ENCODE assay signal across 11 cellular contexts in the genomic region with DNA sequence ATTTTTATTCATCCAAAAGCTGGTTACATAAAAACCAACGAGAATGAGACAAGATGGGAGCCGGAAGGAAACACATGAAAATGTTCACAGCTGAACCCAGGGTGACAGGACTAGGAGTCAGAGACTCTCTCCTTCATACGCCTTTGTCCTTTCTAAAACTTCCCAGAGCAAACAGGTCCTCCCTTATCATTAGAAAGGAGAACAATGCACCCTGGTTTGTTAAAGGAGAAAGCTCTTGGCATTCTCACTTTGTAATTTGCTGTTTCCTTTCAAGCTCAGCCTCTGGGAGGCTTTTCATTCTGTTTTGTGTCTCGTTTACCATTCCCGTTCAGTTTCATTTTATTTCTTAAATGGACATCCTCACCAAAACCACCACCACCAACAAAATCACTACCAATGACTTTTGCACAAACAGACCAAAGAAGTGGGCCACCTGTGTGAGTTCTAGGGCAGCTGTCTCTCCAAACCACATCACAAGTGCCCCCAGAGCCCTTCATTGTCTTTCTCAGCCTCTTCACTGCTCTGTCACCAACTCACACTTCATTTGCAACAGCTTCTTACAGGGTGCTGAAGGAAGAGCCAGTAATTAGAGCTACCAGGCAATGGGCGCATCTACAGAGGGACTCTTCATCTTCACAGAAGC.
DNase-seq lines count a peak whose midpoint lies in the region; ATAC-seq and TF ChIP-seq lines count a peak whose summit lies in the region.
"Had no signal": no experiment of that assay in that cellular context is flagged by ENCODE, and none has a peak within 500 bp of the region (broad histone marks: within the 10 kb centered on the region; RNA-seq: fewer than 3 reads in every experiment).

No MANE protein-coding gene starts in this region.

- no peaks in the 10 kb centered on the region for H4K20me1 ChIP-seq in osteoblast (ENCODE audit: insufficient read depth, low read length)

- no peak for ATAC-seq in omental fat pad (ENCODE audit: low FRiP score)
- ATAC-seq: SK-N-SH treated with all-trans-retinoic acid at 6 μM for 48 hours had no signal

- no peak overlapping the region for H3K4me3 Mint-ChIP-seq in Calu3 (ENCODE audit: low read depth, unreplicated experiment)

- no peaks in the 10 kb centered on the region for H3K9me3 Mint-ChIP-seq in Calu3 (ENCODE audit: low read depth, unreplicated experiment)

- peak overlapping the region; percentile 27 for H2AFZ ChIP-seq in osteoblast (ENCODE audit: low read length)

- peak overlapping the region; percentile 75 for H3K4me3 ChIP-seq in Jurkat, Clone E6-1 (ENCODE audit: low read length)
- H3K4me3 ChIP-seq in osteoblast (ENCODE audit: insufficient read depth, low read length), result peak overlapping the region; percentile 46

- H3K4me1 Mint-ChIP-seq in Calu3 (ENCODE audit: low read depth, unreplicated experiment), result peaks cover 51% of the 10 kb centered on the region

- no peaks in the 10 kb centered on the region for H3K36me3 Mint-ChIP-seq in Calu3 (ENCODE audit: insufficient read depth, unreplicated experiment)

- TF ChIP-seq CTCF in Calu3 (IDR thresholded peaks at IDR 0.05; ENCODE audit: unreplicated experiment), result no peak
- TF ChIP-seq CTCF in osteoblast (IDR thresholded peaks at IDR 0.05; ENCODE audit: extremely low read depth, low read depth, low read length), result no peak
- TF ChIP-seq CTCF in omental fat pad (IDR thresholded peaks at IDR 0.05), result no peak

- H3K27ac Mint-ChIP-seq in Calu3 (ENCODE audit: unreplicated experiment), result peak overlapping the region; percentile 25

- peaks cover 6% of the 10 kb centered on the region for H3K79me2 ChIP-seq in osteoblast (ENCODE audit: insufficient read depth, low read length)

- peak overlapping the region; percentile 64 for H3K4me2 ChIP-seq in osteoblast (ENCODE audit: insufficient read depth, low read length)

- no peaks in the 10 kb centered on the region for H3K27me3 Mint-ChIP-seq in Calu3 (ENCODE audit: unreplicated experiment)

- H3K9me3 ChIP-seq in osteoblast (ENCODE audit: low read depth, low read length), result no peaks in the 10 kb centered on the region

- no peak for DNase-seq in Calu3
- DNase-seq in Jurkat, Clone E6-1 (ENCODE audit: low read depth, low spot score), result peak; percentile 90
- peak; percentile 74 for DNase-seq in osteoblast (ENCODE audit: insufficient read length, low spot score, missing footprints)
- no peak for DNase-seq in NCI-H1436 treated with DMSO at 0.1 percent for 48 hours (lab: John Stamatoyannopoulos, UW)
- no peak for DNase-seq in NCI-H146 treated with DMSO at 0.1 percent for 48 hours (lab: John Stamatoyannopoulos, UW; ENCODE audit: unreplicated experiment)
- DNase-seq in omental fat pad (ENCODE audit: low spot score), result no peak
- DNase-seq: activated CD8-positive, alpha-beta memory T cell treated with anti-CD3 and anti-CD28 coated beads, Interleukin-2, amount 50 U/mL, for 48 hours; effector CD8-positive, alpha-beta T cell; NCI-H2081 treated with DMSO at 0.1 percent for 48 hours had no signal

- intact Hi-C loops in Calu3 (cut with micrococcal nuclease; ENCODE audit: unreplicated experiment), result no loop called here

- H3K27ac ChIP-seq in cingulate gyrus (ENCODE audit: low read depth, low read length), result peak overlapping the region; percentile 76
- H3K27ac ChIP-seq in osteoblast (ENCODE audit: low read depth, low read length), result no peak overlapping the region

- BruUV-seq in Calu3 (replicated peaks; lab: Mats Ljungman, UMichigan), result no TSS peak

- CTCF ChIA-PET in Calu3 (lab: Charles Lee), result no interaction called here

- no peaks in the 10 kb centered on the region for H3K36me3 ChIP-seq in osteoblast (ENCODE audit: insufficient read depth, low read length)

- H3K4me1 ChIP-seq in osteoblast (ENCODE audit: insufficient read depth, low read length), result peaks cover 13% of the 10 kb centered on the region

- H3K27me3 ChIP-seq in osteoblast (ENCODE audit: insufficient read depth, low read length), result no peaks in the 10 kb centered on the region

Comparison
In these comparisons a context has a peak if more than half of its experiments do, and no peak if none do; other contexts are left out.
1. DNase-seq: peak in Jurkat, Clone E6-1 (single experiment) and osteoblast (single experiment); none in Calu3 (single experiment), NCI-H1436 treated with DMSO at 0.1 percent for 48 hours (single experiment), NCI-H146 treated with DMSO at 0.1 percent for 48 hours (single experiment) and omental fat pad (single experiment).